11 cellular contexts compared by ENCODE assay signal in the genomic region with DNA sequence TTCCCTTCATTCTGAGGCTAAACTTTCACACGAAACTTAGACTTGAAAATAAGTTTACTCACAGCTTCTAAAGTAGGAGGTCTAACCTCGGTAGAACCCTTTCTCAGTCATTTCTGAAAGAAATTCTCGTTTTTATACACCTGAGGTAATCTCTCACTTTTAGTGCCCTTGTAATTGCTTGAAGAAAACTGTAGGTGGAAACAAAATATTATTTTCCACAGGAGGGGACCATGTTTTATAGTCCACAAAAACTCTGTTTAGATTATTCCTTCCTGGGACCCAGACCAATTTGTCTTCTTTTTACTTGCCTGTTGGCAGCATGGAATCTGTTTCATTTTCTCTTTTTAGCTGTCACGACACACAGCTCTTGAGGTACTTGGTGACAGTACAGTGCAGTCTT. TPM values are rescaled to one million over a fixed set of nuclear protein-coding genes. Genes with fewer than 3 reads are reported as not detected.
DNase-seq lines count a peak whose midpoint lies in the region; ATAC-seq, FAIRE-seq and TF ChIP-seq lines count a peak whose summit lies in the region.
"Had no signal": no experiment of that assay in that cellular context is flagged by ENCODE, and none has a peak within 500 bp of the region (broad histone marks: within the 10 kb centered on the region; RNA-seq: fewer than 3 reads in every experiment).

No MANE protein-coding gene starts in this region.

- POLR2A ChIA-PET in A549 (lab: Yijun Ruan, JAX) = no interaction called here
- POLR2A ChIA-PET in GM10248 (lab: Yijun Ruan, JAX) = interaction anchor here (0.6 kb wide), 1 partner anchor 912 kb away, joined by 3 read pairs; no protein-coding TSS in a partner anchor
- POLR2A ChIA-PET in activated CD4-positive, alpha-beta memory T cell treated with anti-CD3 and anti-CD28 coated beads for 36 hours (lab: Charles Lee) = interaction anchor here (1.3 kb wide), 1 partner anchor 673 kb away, joined by 7 read pairs; no protein-coding TSS in a partner anchor

- intact Hi-C loops in activated CD4-positive, alpha-beta memory T cell treated with anti-CD3 and anti-CD28 coated beads for 36 hours (cut with micrococcal nuclease) = loop anchor here (1.0 to 10.0 kb wide), 7 partner anchors 138 to 680 kb away; no protein-coding TSS in a partner anchor

- no peak for TF ChIP-seq CTCF in A549 (IDR thresholded peaks at IDR 0.05)
- TF ChIP-seq CTCF in GM10248 (IDR thresholded peaks at IDR 0.05; ENCODE audit: control extremely low read depth, extremely low read depth, low read depth, missing control alignments) = no peak

- H3K4me1 Mint-ChIP-seq in activated CD4-positive, alpha-beta memory T cell treated with anti-CD3 and anti-CD28 coated beads for 36 hours (ENCODE audit: low read depth) = peaks cover 23% of the 10 kb centered on the region

- H3K27ac ChIP-seq in A549 = peak overlapping the region; percentile 77 to 88
- no peak overlapping the region for H3K27ac ChIP-seq in iPS DF 6.9 (ENCODE audit: low read length)

- no peaks in the 10 kb centered on the region for H3K9me3 ChIP-seq in A549
- no peaks in the 10 kb centered on the region for H3K9me3 ChIP-seq in iPS DF 6.9 (ENCODE audit: control insufficient read depth, insufficient read depth, low read length)
- H3K9me3 ChIP-seq: body of pancreas had no signal

- ATAC-seq in A549 (0 out of 6 replicates have a peak, but pooled peaks of 1 of the 2 experiments have one; percentile 51), HG03521 (IDR thresholded peaks at IDR 0.05; ENCODE audit: unreplicated experiment) (no peak)

- WGBS in A549 (ENCODE audit: missing lambda C conversion rate) = 13% methylated on average over 4 of the region's 4 CpGs
- no CpG with 5 or more reads among the region's 4 CpGs for WGBS in iPS DF 6.9 (ENCODE audit: insufficient coverage, insufficient read length)

- H3K27ac Mint-ChIP-seq in activated CD4-positive, alpha-beta memory T cell treated with anti-CD3 and anti-CD28 coated beads for 36 hours = peak overlapping the region; percentile 96

- peaks cover 4% of the 10 kb centered on the region; the same call in 1 of the 3 replicates for H3K4me1 ChIP-seq in A549
- no peaks in the 10 kb centered on the region for H3K4me1 ChIP-seq in iPS DF 6.9 (ENCODE audit: control insufficient read depth, insufficient read depth, low read length)
- H3K4me1 ChIP-seq: body of pancreas had no signal

- H3K27me3 ChIP-seq in iPS DF 6.9 (ENCODE audit: control insufficient read depth, insufficient read depth, low read length) = no peaks in the 10 kb centered on the region
- H3K27me3 ChIP-seq: body of pancreas had no signal

- no peaks in the 10 kb centered on the region for H3K27me3 Mint-ChIP-seq in activated CD4-positive, alpha-beta memory T cell treated with anti-CD3 and anti-CD28 coated beads for 36 hours

- H3K36me3 ChIP-seq in iPS DF 6.9 (ENCODE audit: control insufficient read depth, insufficient read depth, low read length) = no peaks in the 10 kb centered on the region

- peak in 1 of 2 experiments; percentile 10; a peak in 1 of 5 replicates for TF ChIP-seq RAD21 in A549 (conservative IDR thresholded peaks at IDR 0.05 in 1 of 2, IDR thresholded peaks at IDR 0.05 in 1 of 2)

- H3K36me3 Mint-ChIP-seq in activated CD4-positive, alpha-beta memory T cell treated with anti-CD3 and anti-CD28 coated beads for 36 hours = peaks cover 7% of the 10 kb centered on the region

- TF ChIP-seq EP300 in A549 (IDR thresholded peaks at IDR 0.05) = no peak

- H3K9me3 Mint-ChIP-seq in activated CD4-positive, alpha-beta memory T cell treated with anti-CD3 and anti-CD28 coated beads for 36 hours = no peaks in the 10 kb centered on the region

- DNase-seq in A549 (ENCODE audit: low read depth in 1 of 2, low spot score in 1 of 2) = peak in 1 of 2 experiments; percentile 2
- peak; percentile 1 for DNase-seq in GM10248 (ENCODE audit: extremely low spot score)
- DNase-seq in activated CD4-positive, alpha-beta memory T cell treated with anti-CD3 and anti-CD28 coated beads for 36 hours = no peak
- no peak for DNase-seq in iPS DF 6.9 (ENCODE audit: low read depth, low spot score)
- DNase-seq in DMS153 treated with DMSO at 0.1 percent for 48 hours (lab: John Stamatoyannopoulos, UW; ENCODE audit: unreplicated experiment) = no peak
- no peak for DNase-seq in NK-92 (lab: John Stamatoyannopoulos, UW; ENCODE audit: unreplicated experiment)
- no peak for DNase-seq in retina
- DNase-seq: body of pancreas; NCI-H2081 treated with DMSO at 0.1 percent for 48 hours; stimulated activated CD4-positive, alpha-beta T cell treated with anti-CD3 and anti-CD28 coated beads, Interleukin-1b, Interleukin-23, amount 100 ng/mL, for 48 hours had no signal

- TF ChIP-seq POLR2A in A549 (IDR thresholded peaks at IDR 0.05; ENCODE audit: low read length) = no peak

- peak overlapping the region; percentile 88 for H3K4me3 Mint-ChIP-seq in activated CD4-positive, alpha-beta memory T cell treated with anti-CD3 and anti-CD28 coated beads for 36 hours

- FAIRE-seq in A549 (lab: Jason Lieb, UNC) = no peak

- peak overlapping the region; percentile 69 for H3K4me3 ChIP-seq in A549
- peak overlapping the region; percentile 93; the same call in 1 of the 2 replicates for H3K4me3 ChIP-seq in iPS DF 6.9 (ENCODE audit: low read length)

- CTCF ChIA-PET in A549 (lab: Yijun Ruan, JAX) = no interaction called here
- CTCF ChIA-PET in GM10248 (lab: Yijun Ruan, JAX) = no interaction called here
- CTCF ChIA-PET in activated CD4-positive, alpha-beta memory T cell treated with anti-CD3 and anti-CD28 coated beads for 36 hours (lab: Charles Lee) = interaction anchor here (1.4 kb wide), 1 partner anchor 10 kb away, joined by 3 read pairs; no protein-coding TSS in a partner anchor

- H3K4me2 ChIP-seq in A549 = peak overlapping the region; percentile 77

TF ChIP-seq in A549, 52 proteins besides CTCF, POLR2A, EP300 and RAD21:
- TF ChIP-seq BHLHE40 (IDR thresholded peaks at IDR 0.05; ENCODE audit: low read depth, low read length) (no peak), POLR2AphosphoS2 (conservative IDR thresholded peaks at IDR 0.05; ENCODE audit: low read length) (no peak), MAFK (IDR thresholded peaks at IDR 0.05; ENCODE audit: partially characterized antibody) (no peak), MAZ (IDR thresholded peaks at IDR 0.05; ENCODE audit: borderline replicate concordance, low read depth, low read length) (no peak), SMC3 (IDR thresholded peaks at IDR 0.05) (no peak), ESRRA (IDR thresholded peaks at IDR 0.05; ENCODE audit: borderline replicate concordance, low read length) (no peak)
- TF ChIP-seq, protein P1, sequence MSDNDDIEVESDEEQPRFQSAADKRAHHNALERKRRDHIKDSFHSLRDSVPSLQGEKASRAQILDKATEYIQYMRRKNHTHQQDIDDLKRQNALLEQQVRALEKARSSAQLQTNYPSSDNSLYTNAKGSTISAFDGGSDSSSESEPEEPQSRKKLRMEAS (IDR thresholded peaks at IDR 0.05) = no peak
- TF ChIP-seq, protein P2, sequence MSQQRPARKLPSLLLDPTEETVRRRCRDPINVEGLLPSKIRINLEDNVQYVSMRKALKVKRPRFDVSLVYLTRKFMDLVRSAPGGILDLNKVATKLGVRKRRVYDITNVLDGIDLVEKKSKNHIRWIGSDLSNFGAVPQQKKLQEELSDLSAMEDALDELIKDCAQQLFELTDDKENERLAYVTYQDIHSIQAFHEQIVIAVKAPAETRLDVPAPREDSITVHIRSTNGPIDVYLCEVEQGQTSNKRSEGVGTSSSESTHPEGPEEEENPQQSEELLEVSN (IDR thresholded peaks at IDR 0.05; ENCODE audit: borderline replicate concordance, low read depth) = no peak
TF ChIP-seq in A549: peak in this region for 0.

RNA-seq across cellular contexts. Expression of a gene that starts 0.9 kb away (rescaled TPM):
- polyA plus RNA-seq in A549 (2011; rRNA removed) = 27.5 and 56.0 TPM in 2 replicates
- polyA plus RNA-seq in A549 (2012; cell fraction: cytosol; rRNA removed) = 9.0 and 12.3 TPM in 2 replicates
- 2.3 and 4.0 TPM in 2 replicates for polyA plus RNA-seq in A549 (2012; cell fraction: nucleus; rRNA removed)
- 53.5 to 64.6 TPM (median 59.4 TPM) in 3 replicates for polyA plus RNA-seq in A549 (2017; fragmentation: RNase III; extraction: RNeasy Plus Mini Kit Qiagen cat#74134 plus additional on column Dnase treatment)
- polyA minus RNA-seq in A549 (2011; rRNA and poly(A)+ RNA removed) = 2.6 and 3.1 TPM in 2 replicates
- total RNA-seq in activated CD4-positive, alpha-beta memory T cell treated with anti-CD3 and anti-CD28 coated beads for 36 hours = 10 to 100 TPM; 87.1 to 88.0 TPM
- total RNA-seq: body of pancreas had no signal
